ENCODE assay signal across 1 cellular context in genomic region chr13:37617162-37617561, GRCh38.
TF ChIP-seq lines count a peak whose summit lies in the region.

No MANE protein-coding gene starts in this region.

TF ChIP-seq in GM23338, 12 proteins besides CTCF, POLR2A, EP300 and RAD21 (continued from another document):
- TF ChIP-seq ZNF462 (CRISPR knock-in tag; IDR thresholded peaks at IDR 0.05), result peak; percentile 70
TF ChIP-seq in GM23338: peak in this region for 1.
